Comparison of ENCODE assay signal across 21 cellular contexts in genomic region chr3:105119801-105120340, GRCh38.
DNase-seq lines count a peak whose midpoint lies in the region; ATAC-seq and TF ChIP-seq lines count a peak whose summit lies in the region.
"Had no signal": no experiment of that assay in that cellular context is flagged by ENCODE, and none has a peak within 500 bp of the region (broad histone marks: within the 10 kb centered on the region; RNA-seq: fewer than 3 reads in every experiment).

No MANE protein-coding gene starts in this region.

- H3K27ac ChIP-seq in GM23248 (no peak overlapping the region), RWPE2 (ENCODE audit: poor library complexity, severe bottlenecking) (peak overlapping the region; percentile 57), psoas muscle (no peak overlapping the region), esophagus muscularis mucosa (replicated peaks in 1 of 4) (no peak overlapping the region), ascending aorta (no peak overlapping the region)
- H3K27ac ChIP-seq: HL-60, KMS-11, PC-9 had no signal

- WGBS in GM23248 (ENCODE audit: low coverage in 1 of 2, low lambda C conversion rate in 2 of 2, missing lambda C conversion rate in 2 of 2), 2 experiments: 50 to 58% methylated on average over 4 of the region's 4 CpGs
- WGBS in psoas muscle, 3 donors: 88 to 92% (median 89%) methylated on average over 4 of the region's 4 CpGs
- WGBS in esophagus muscularis mucosa: 95% methylated on average over 4 of the region's 4 CpGs

- H3F3A ChIP-seq in GM23248 (ENCODE audit: insufficient read depth): no peaks in the 10 kb centered on the region

- H3K79me2 ChIP-seq in GM23248 (ENCODE audit: insufficient read depth): no peaks in the 10 kb centered on the region

- no peaks in the 10 kb centered on the region for H3K36me3 ChIP-seq in GM23248 (ENCODE audit: low read depth)
- H3K36me3 ChIP-seq in RWPE2 (ENCODE audit: low read depth): no peaks in the 10 kb centered on the region
- H3K36me3 ChIP-seq in psoas muscle (ENCODE audit: insufficient read depth in 1 of 2, low read depth in 1 of 2): no peaks in the 10 kb centered on the region
- no peaks in the 10 kb centered on the region for H3K36me3 ChIP-seq in esophagus muscularis mucosa
- H3K36me3 ChIP-seq in ascending aorta: no peaks in the 10 kb centered on the region
- H3K36me3 ChIP-seq: MG63 had no signal

- TF ChIP-seq CTCF in RWPE2 (IDR thresholded peaks at IDR 0.05; ENCODE audit: poor library complexity, severe bottlenecking) (no peak), psoas muscle (IDR thresholded peaks at IDR 0.05) (no peak), esophagus muscularis mucosa (IDR thresholded peaks at IDR 0.05) (no peak), ascending aorta (IDR thresholded peaks at IDR 0.05) (no peak)

- peaks cover 7% of the 10 kb centered on the region for H3K4me1 ChIP-seq in GM23248 (ENCODE audit: insufficient read depth)
- peaks cover 17% of the 10 kb centered on the region for H3K4me1 ChIP-seq in RWPE2 (ENCODE audit: insufficient read depth, poor library complexity, severe bottlenecking)
- no peaks in the 10 kb centered on the region for H3K4me1 ChIP-seq in psoas muscle
- H3K4me1 ChIP-seq in esophagus muscularis mucosa: no peaks in the 10 kb centered on the region
- no peaks in the 10 kb centered on the region for H3K4me1 ChIP-seq in ascending aorta
- H3K4me1 ChIP-seq: Caco-2 had no signal

- no peak overlapping the region for H3K4me2 ChIP-seq in GM23248 (ENCODE audit: unreplicated experiment)
- H3K4me2 ChIP-seq: KMS-11, PC-9, SK-N-SH had no signal

- no peak for TF ChIP-seq POLR2A in esophagus muscularis mucosa (IDR thresholded peaks at IDR 0.05; ENCODE audit: low read depth)

- H3K9me2 ChIP-seq in GM23248 (ENCODE audit: insufficient read depth): no peaks in the 10 kb centered on the region
- H3K9me2 ChIP-seq: SK-N-SH had no signal

- H3K4me3 ChIP-seq in GM23248 (no peak overlapping the region), RWPE2 (ENCODE audit: severe bottlenecking) (no peak overlapping the region), psoas muscle (no peak overlapping the region), esophagus muscularis mucosa (no peak overlapping the region), ascending aorta (no peak overlapping the region)
- H3K4me3 ChIP-seq: MG63, PC-9 had no signal

- in situ Hi-C loops in GM23248 (cut with MboI): no loop called here

- no peak for TF ChIP-seq EP300 in esophagus muscularis mucosa (IDR thresholded peaks at IDR 0.05)

- peak; percentile 16 for DNase-seq in GM23248
- DNase-seq in M059J (ENCODE audit: low read depth): peak; percentile 28
- DNase-seq in RWPE2 (ENCODE audit: low spot score): no peak
- peak; percentile 24 for DNase-seq in iris pigment epithelial cell (ENCODE audit: low read depth)
- DNase-seq in psoas muscle: no peak
- DNase-seq in esophagus muscularis mucosa (ENCODE audit: extremely low spot score): no peak
- no peak for DNase-seq in ascending aorta (ENCODE audit: low spot score in 2 of 2)
- DNase-seq: AML-193, Caco-2, DMS79 treated with DMSO at 0.1 percent for 48 hours, H9, MG63, NCI-H1092, NCI-H1694, NCI-H446, NCI-H774, SK-N-SH had no signal

- H2AFZ ChIP-seq in GM23248: no peak overlapping the region
- H2AFZ ChIP-seq: PC-9 had no signal

- no peaks in the 10 kb centered on the region for H3K9me3 ChIP-seq in GM23248 (ENCODE audit: low read depth)
- peaks cover 2% of the 10 kb centered on the region for H3K9me3 ChIP-seq in RWPE2 (ENCODE audit: severe bottlenecking)
- H3K9me3 ChIP-seq in psoas muscle: peaks cover 3% of the 10 kb centered on the region
- no peaks in the 10 kb centered on the region for H3K9me3 ChIP-seq in esophagus muscularis mucosa
- no peaks in the 10 kb centered on the region for H3K9me3 ChIP-seq in ascending aorta
- H3K9me3 ChIP-seq: Caco-2, MG63, SK-N-SH had no signal

- no peak overlapping the region for H3K9ac ChIP-seq in GM23248
- H3K9ac ChIP-seq: KMS-11, SK-N-SH had no signal

- ATAC-seq in RWPE2 (ENCODE audit: low read depth) (peak; percentile 96), psoas muscle (no peak)
- ATAC-seq: Right ventricle myocardium inferior had no signal

- intact Hi-C loops in psoas muscle (cut with DNase I) (no loop called here), esophagus muscularis mucosa (cut with DNase I) (no loop called here), ascending aorta (cut with DNase I) (no loop called here)

- H3K27me3 ChIP-seq in GM23248 (replicated peaks; ENCODE audit: insufficient read depth): peaks cover 45% of the 10 kb centered on the region
- no peaks in the 10 kb centered on the region for H3K27me3 ChIP-seq in RWPE2 (ENCODE audit: insufficient read depth, poor library complexity, severe bottlenecking)
- no peaks in the 10 kb centered on the region for H3K27me3 ChIP-seq in psoas muscle (ENCODE audit: insufficient read depth in 3 of 3, low read length in 2 of 3)
- H3K27me3 ChIP-seq in esophagus muscularis mucosa: no peaks in the 10 kb centered on the region
- H3K27me3 ChIP-seq in ascending aorta: no peaks in the 10 kb centered on the region
- H3K27me3 ChIP-seq: MG63 had no signal

- no peaks in the 10 kb centered on the region for H4K20me1 ChIP-seq in GM23248 (ENCODE audit: insufficient read depth)

Comparison
In these comparisons a context has a peak if more than half of its experiments do, and no peak if none do; other contexts are left out.
1. DNase-seq: peak in GM23248 (single experiment), M059J (single experiment) and iris pigment epithelial cell (single experiment); none in RWPE2 (single experiment), psoas muscle (0 of 2), esophagus muscularis mucosa (single experiment) and ascending aorta (0 of 2).